Comparison of ENCODE assay signal across 24 cellular contexts in genomic region chr17:67922503-67922902, GRCh38.
DNase-seq lines count a peak whose midpoint lies in the region; ATAC-seq and TF ChIP-seq lines count a peak whose summit lies in the region.
"Had no signal": no experiment of that assay in that cellular context is flagged by ENCODE, and none has a peak within 500 bp of the region (broad histone marks: within the 10 kb centered on the region; RNA-seq: fewer than 3 reads in every experiment).

No MANE protein-coding gene starts in this region.

- H3K36me3 Mint-ChIP-seq in activated CD8-positive, alpha-beta T cell treated with anti-CD3 and anti-CD28 coated beads for 36 hours (ENCODE audit: low read depth): peaks cover 8% of the 10 kb centered on the region
- H3K36me3 Mint-ChIP-seq in activated CD8-positive, alpha-beta T cell treated with anti-CD3 and anti-CD28 coated beads, Interleukin-2, amount 10 ng/mL, durations not matched to agents 7 days and 5 days (ENCODE audit: low read depth): peaks cover 22% of the 10 kb centered on the region
- H3K36me3 Mint-ChIP-seq in brain (peaks cover 75% of the 10 kb centered on the region), H9 (ENCODE audit: insufficient read depth in 1 of 3, low read depth in 3 of 3) (peaks cover 30 to 64% (median 59%) of the 10 kb centered on the region in 3 experiments; a peak in 6 of 7 replicates)

- no peak overlapping the region for H2BK120ac ChIP-seq in H9 (ENCODE audit: low read depth, low read length, poor library complexity, severe bottlenecking)

- POLR2A ChIA-PET in activated CD8-positive, alpha-beta T cell treated with anti-CD3 and anti-CD28 coated beads for 36 hours (lab: Charles Lee): no interaction called here
- POLR2A ChIA-PET in activated CD8-positive, alpha-beta T cell treated with anti-CD3 and anti-CD28 coated beads, Interleukin-2, amount 10 ng/mL, durations not matched to agents 7 days and 5 days (lab: Charles Lee): no interaction called here

- no peaks in the 10 kb centered on the region for H3K79me1 ChIP-seq in H9 (ENCODE audit: insufficient read depth, low read depth, low read length, poor library complexity, severe bottlenecking)

- H2BK20ac ChIP-seq in H9 (ENCODE audit: low read depth, low read length, poor library complexity, severe bottlenecking): no peak overlapping the region

- no peak overlapping the region for H3K56ac ChIP-seq in H9 (ENCODE audit: insufficient read length, low read depth, low read length)

- H3K27ac Mint-ChIP-seq in activated CD8-positive, alpha-beta T cell treated with anti-CD3 and anti-CD28 coated beads for 36 hours: peak overlapping the region; percentile 46
- no peak overlapping the region for H3K27ac Mint-ChIP-seq in activated CD8-positive, alpha-beta T cell treated with anti-CD3 and anti-CD28 coated beads, Interleukin-2, amount 10 ng/mL, durations not matched to agents 7 days and 5 days
- peak overlapping the region in 4 of 5 experiments; percentile 53 to 99 (median 80) for H3K27ac Mint-ChIP-seq in brain
- peak overlapping the region in 1 of 3 experiments; percentile 3; a peak in 1 of 7 replicates for H3K27ac Mint-ChIP-seq in H9
- H3K27ac Mint-ChIP-seq: activated B cell treated with CpG ODN at 0.5 μM for 24 hours, B cell, mesothelial cell of epicardium, type B pancreatic cell had no signal

- H2AK5ac ChIP-seq in H9 (ENCODE audit: insufficient read length, low read length): no peak overlapping the region

- CTCF ChIA-PET in activated CD8-positive, alpha-beta T cell treated with anti-CD3 and anti-CD28 coated beads for 36 hours (lab: Charles Lee): no interaction called here
- CTCF ChIA-PET in activated CD8-positive, alpha-beta T cell treated with anti-CD3 and anti-CD28 coated beads, Interleukin-2, amount 10 ng/mL, durations not matched to agents 7 days and 5 days (lab: Charles Lee): no interaction called here

- H3K14ac ChIP-seq in H9 (ENCODE audit: insufficient read depth, low read length): no peak overlapping the region

- H4K91ac ChIP-seq in H9 (ENCODE audit: insufficient read length, low read depth, low read length): no peak overlapping the region

- no peak overlapping the region for H3T11ph ChIP-seq in H9 (ENCODE audit: low read length)

- peak overlapping the region; percentile 4 for H3K27ac ChIP-seq in temporal lobe (ENCODE audit: low read depth, low read length)
- H3K27ac ChIP-seq in H9 (ENCODE audit: insufficient read length, low read depth, low read length): no peak overlapping the region
- H3K27ac ChIP-seq: breast epithelium, left lung, parathyroid adenoma, sigmoid colon, stomach had no signal

- no peak overlapping the region for H3K18ac ChIP-seq in H9 (ENCODE audit: insufficient read length, low read depth, low read length)

- no peak overlapping the region for H3K9ac ChIP-seq in H9 (ENCODE audit: extremely low read depth, insufficient read length, low read length)
- H3K9ac ChIP-seq: parathyroid adenoma had no signal

- H3K4me3 Mint-ChIP-seq in activated CD8-positive, alpha-beta T cell treated with anti-CD3 and anti-CD28 coated beads for 36 hours: no peak overlapping the region
- H3K4me3 Mint-ChIP-seq in activated CD8-positive, alpha-beta T cell treated with anti-CD3 and anti-CD28 coated beads, Interleukin-2, amount 10 ng/mL, durations not matched to agents 7 days and 5 days: no peak overlapping the region
- peak overlapping the region in 2 of 5 experiments; percentile 55 to 57 for H3K4me3 Mint-ChIP-seq in brain
- H3K4me3 Mint-ChIP-seq in H9: no peak overlapping the region
- H3K4me3 Mint-ChIP-seq: activated B cell treated with CpG ODN at 0.5 μM for 24 hours, B cell, mesothelial cell of epicardium, type B pancreatic cell had no signal

- peaks cover 2% of the 10 kb centered on the region; the same call in 1 of the 2 replicates for H3K79me2 ChIP-seq in H9 (ENCODE audit: insufficient read depth, low read length)

- H2BK15ac ChIP-seq in H9 (ENCODE audit: low read depth, low read length): no peak overlapping the region

- no peak overlapping the region for H3K23ac ChIP-seq in H9 (ENCODE audit: insufficient read length, low read depth, low read length)

- DNase-seq in activated CD8-positive, alpha-beta T cell treated with anti-CD3 and anti-CD28 coated beads for 36 hours: no peak
- DNase-seq in activated CD8-positive, alpha-beta T cell treated with anti-CD3 and anti-CD28 coated beads, Interleukin-2, amount 10 ng/mL, durations not matched to agents 7 days and 5 days: no peak
- DNase-seq in left ventricle myocardium superior (no peak), H9 (no peak), NCI-H1930 (lab: John Stamatoyannopoulos, UW) (no peak), left lobe of liver (ENCODE audit: low spot score) (no peak)
- DNase-seq: activated B cell treated with CpG ODN at 0.5 μM for 24 hours; activated CD4-positive, alpha-beta T cell treated with anti-CD3 and anti-CD28 coated beads, Interleukin-2, amount 50 U/mL, for 48 hours; cortex of kidney; DMS53; head of caudate nucleus; left lung; NCI-H1417; OCI-M1; sigmoid colon; stomach had no signal

- H3K27me3 ChIP-seq in H9 (ENCODE audit: insufficient read depth, low read length): no peaks in the 10 kb centered on the region
- H3K27me3 ChIP-seq: breast epithelium, left lung, sigmoid colon, stomach had no signal

- H3K4ac ChIP-seq in H9 (ENCODE audit: low read depth, low read length): no peak overlapping the region

- H2AFZ ChIP-seq in H9 (ENCODE audit: low read length): no peak overlapping the region
- H2AFZ ChIP-seq: parathyroid adenoma had no signal

- no peak overlapping the region for H4K8ac ChIP-seq in H9 (replicated peaks; ENCODE audit: insufficient read length, low read depth, low read length)

- no peak overlapping the region for H2BK12ac ChIP-seq in H9 (ENCODE audit: insufficient read length, low read depth, low read length)

- WGBS in H9 (ENCODE audit: extremely low coverage, insufficient read length, low lambda C conversion rate): no CpG with 5 or more reads among the region's 5 CpGs

- no peaks in the 10 kb centered on the region for H3K23me2 ChIP-seq in H9 (ENCODE audit: insufficient read length, low read depth, low read length, poor library complexity, severe bottlenecking)

- H3K9me3 Mint-ChIP-seq in activated CD8-positive, alpha-beta T cell treated with anti-CD3 and anti-CD28 coated beads for 36 hours: no peaks in the 10 kb centered on the region
- no peaks in the 10 kb centered on the region for H3K9me3 Mint-ChIP-seq in activated CD8-positive, alpha-beta T cell treated with anti-CD3 and anti-CD28 coated beads, Interleukin-2, amount 10 ng/mL, durations not matched to agents 7 days and 5 days (ENCODE audit: insufficient read depth)
- no peaks in the 10 kb centered on the region for H3K9me3 Mint-ChIP-seq in brain
- no peaks in the 10 kb centered on the region for H3K9me3 Mint-ChIP-seq in H9
- H3K9me3 Mint-ChIP-seq: activated B cell treated with CpG ODN at 0.5 μM for 24 hours, mesothelial cell of epicardium, type B pancreatic cell had no signal

- H4K20me1 ChIP-seq in H9 (ENCODE audit: control insufficient read depth, insufficient read depth, insufficient read length): no peaks in the 10 kb centered on the region

- TF ChIP-seq CTCF in activated CD8-positive, alpha-beta T cell treated with anti-CD3 and anti-CD28 coated beads for 36 hours (IDR thresholded peaks at IDR 0.05): no peak
- TF ChIP-seq CTCF in brain (conservative IDR thresholded peaks at IDR 0.05) (no peak), H9 (conservative IDR thresholded peaks at IDR 0.05) (no peak)

- no peaks in the 10 kb centered on the region for H3K4me1 Mint-ChIP-seq in activated CD8-positive, alpha-beta T cell treated with anti-CD3 and anti-CD28 coated beads for 36 hours (ENCODE audit: low read depth)
- no peaks in the 10 kb centered on the region for H3K4me1 Mint-ChIP-seq in activated CD8-positive, alpha-beta T cell treated with anti-CD3 and anti-CD28 coated beads, Interleukin-2, amount 10 ng/mL, durations not matched to agents 7 days and 5 days (ENCODE audit: low read depth)
- H3K4me1 Mint-ChIP-seq in brain (peaks cover 8% of the 10 kb centered on the region), H9 (no peaks in the 10 kb centered on the region)
- H3K4me1 Mint-ChIP-seq: activated B cell treated with CpG ODN at 0.5 μM for 24 hours, B cell, mesothelial cell of epicardium had no signal

- no peak overlapping the region for H4K5ac ChIP-seq in H9 (ENCODE audit: insufficient read length, low read depth, low read length)

- H3K4me2 ChIP-seq in H9 (ENCODE audit: insufficient read depth, insufficient read length, low read length): no peak overlapping the region

- no peak for ATAC-seq in activated CD8-positive, alpha-beta T cell treated with anti-CD3 and anti-CD28 coated beads for 36 hours
- no peak for ATAC-seq in activated CD8-positive, alpha-beta T cell treated with anti-CD3 and anti-CD28 coated beads, Interleukin-2, amount 10 ng/mL, durations not matched to agents 7 days and 5 days
- ATAC-seq in left ventricle myocardium superior (peak; percentile 57), left lobe of liver (no peak)
- ATAC-seq: K562, left lung had no signal

- no peaks in the 10 kb centered on the region for H3K27me3 Mint-ChIP-seq in activated CD8-positive, alpha-beta T cell treated with anti-CD3 and anti-CD28 coated beads for 36 hours
- no peaks in the 10 kb centered on the region for H3K27me3 Mint-ChIP-seq in activated CD8-positive, alpha-beta T cell treated with anti-CD3 and anti-CD28 coated beads, Interleukin-2, amount 10 ng/mL, durations not matched to agents 7 days and 5 days (ENCODE audit: low read depth)
- H3K27me3 Mint-ChIP-seq in brain (no peaks in the 10 kb centered on the region), H9 (ENCODE audit: low read depth) (no peaks in the 10 kb centered on the region)
- H3K27me3 Mint-ChIP-seq: activated B cell treated with CpG ODN at 0.5 μM for 24 hours, B cell, type B pancreatic cell had no signal

- no peak overlapping the region for H2BK5ac ChIP-seq in H9 (ENCODE audit: insufficient read length, low read length)

- H3K4me1 ChIP-seq in H9 (ENCODE audit: insufficient read depth, low read length): no peaks in the 10 kb centered on the region
- H3K4me1 ChIP-seq: breast epithelium, left lung, parathyroid adenoma, sigmoid colon, stomach had no signal

- H3K9me3 ChIP-seq in H9 (ENCODE audit: control insufficient read depth, low read depth, low read length): no peaks in the 10 kb centered on the region
- H3K9me3 ChIP-seq: breast epithelium, left lung, sigmoid colon, stomach had no signal

- intact Hi-C loops in activated CD8-positive, alpha-beta T cell treated with anti-CD3 and anti-CD28 coated beads for 36 hours (cut with micrococcal nuclease): no loop called here
- intact Hi-C loops in left ventricle myocardium superior (cut with micrococcal nuclease): no loop called here
